In genomic region chr18:21194871-21195771, GRCh38 we compare ENCODE assay signal across 8 cellular contexts. TPM values are rescaled to one million over a fixed set of nuclear protein-coding genes. Genes with fewer than 3 reads are reported as not detected.
A peak's percentile ranks its signal among the peaks of the same experiment; 100 is the strongest.
DNase-seq lines count a peak whose midpoint lies in the region; TF ChIP-seq lines count a peak whose summit lies in the region.

No MANE protein-coding gene starts in this region.

- H3K4me3 ChIP-seq in AG09309 (ENCODE audit: control insufficient read depth, low read depth, low read length) (no peak overlapping the region), adrenal gland (no peak overlapping the region), transverse colon (no peak overlapping the region)

- H3K27ac ChIP-seq in adrenal gland: no peak overlapping the region
- H3K27ac ChIP-seq in transverse colon: no peak overlapping the region

- H3K4me1 ChIP-seq in adrenal gland (replicated peaks in 1 of 2): no peaks in the 10 kb centered on the region
- no peaks in the 10 kb centered on the region for H3K4me1 ChIP-seq in transverse colon

- H3K36me3 Mint-ChIP-seq in activated CD4-positive, alpha-beta T cell treated with anti-CD3 and anti-CD28 coated beads, Interleukin-2, amount 10 ng/mL, durations not matched to agents 24 days and 14 days (ENCODE audit: low read depth): no peaks in the 10 kb centered on the region

- H3K36me3 ChIP-seq in adrenal gland (replicated peaks in 1 of 2): no peaks in the 10 kb centered on the region
- no peaks in the 10 kb centered on the region for H3K36me3 ChIP-seq in transverse colon

- TF ChIP-seq CTCF in AG09309 (IDR thresholded peaks at IDR 0.05; ENCODE audit: control insufficient read depth, insufficient read depth, low read depth, low read length, missing control alignments): peak; percentile 50
- TF ChIP-seq CTCF in GM13977 (IDR thresholded peaks at IDR 0.05; ENCODE audit: extremely low read depth, insufficient read depth, missing control alignments): peak; percentile 63
- peak; percentile 63 to 77 (median 68) for TF ChIP-seq CTCF in adrenal gland (IDR thresholded peaks at IDR 0.05)
- TF ChIP-seq CTCF in transverse colon (IDR thresholded peaks at IDR 0.05): peak; percentile 66 to 72 (median 69)

- peak; percentile 13 for DNase-seq in AG09309 (ENCODE audit: low read depth)
- peak; percentile 34 for DNase-seq in GM13977 (ENCODE audit: low spot score)
- peak; percentile 84 for DNase-seq in NCI-H146 treated with DMSO at 0.1 percent for 48 hours (lab: John Stamatoyannopoulos, UW; ENCODE audit: unreplicated experiment)
- DNase-seq in adrenal gland: no peak
- DNase-seq in islet precursor cell: peak; percentile 58
- DNase-seq in transverse colon: no peak
- DNase-seq in effector CD8-positive, alpha-beta T cell (lab: John Stamatoyannopoulos, UW): no peak
- DNase-seq in activated CD4-positive, alpha-beta T cell treated with anti-CD3 and anti-CD28 coated beads, Interleukin-2, amount 10 ng/mL, durations not matched to agents 24 days and 14 days: no peak

- TF ChIP-seq EP300 in transverse colon (IDR thresholded peaks at IDR 0.05; ENCODE audit: low read depth): no peak

- in situ Hi-C loops in GM13977 (cut with MboI; ENCODE audit: low pct_unique_long_range_greater_than_20kb, low sequenced_read_pairs, unreplicated experiment): no loop called here
- in situ Hi-C loops in transverse colon (cut with MboI; ENCODE audit: low pct_ligation_motif_present in 1 of 4, low pct_unique_long_range_greater_than_20kb in 1 of 4, low sequenced_read_pairs in 3 of 4): loop anchor here in 3 of 4 donors (5.0 to 25.0 kb wide), 7 partner anchors 92 to 767 kb away; no protein-coding TSS in a partner anchor

- WGBS in adrenal gland, 4 donors: 6 to 11% (median 9%) methylated on average over 4 of the region's 4 CpGs
- WGBS in transverse colon (ENCODE audit: low coverage in 1 of 2), 2 donors: 17 to 20% methylated on average over 2 to 4 of the region's 4 CpGs

- H3K4me1 Mint-ChIP-seq in activated CD4-positive, alpha-beta T cell treated with anti-CD3 and anti-CD28 coated beads, Interleukin-2, amount 10 ng/mL, durations not matched to agents 24 days and 14 days: no peaks in the 10 kb centered on the region

- H3K27me3 ChIP-seq in adrenal gland: no peaks in the 10 kb centered on the region
- peaks cover 34% of the 10 kb centered on the region for H3K27me3 ChIP-seq in transverse colon

- no peak overlapping the region for H3K4me3 Mint-ChIP-seq in activated CD4-positive, alpha-beta T cell treated with anti-CD3 and anti-CD28 coated beads, Interleukin-2, amount 10 ng/mL, durations not matched to agents 24 days and 14 days

- no peaks in the 10 kb centered on the region for H3K9me3 ChIP-seq in adrenal gland (replicated peaks in 1 of 3)
- no peaks in the 10 kb centered on the region for H3K9me3 ChIP-seq in transverse colon

- TF ChIP-seq POLR2A in adrenal gland (IDR thresholded peaks at IDR 0.05): no peak
- no peak for TF ChIP-seq POLR2A in transverse colon (IDR thresholded peaks at IDR 0.05)

- no peak overlapping the region for H3K27ac Mint-ChIP-seq in activated CD4-positive, alpha-beta T cell treated with anti-CD3 and anti-CD28 coated beads, Interleukin-2, amount 10 ng/mL, durations not matched to agents 24 days and 14 days

- intact Hi-C loops in adrenal gland (cut with DNase I) (loop anchor here (5.0 kb wide), 2 partner anchors 247 to 252 kb away; no protein-coding TSS in a partner anchor), transverse colon (cut with DNase I; ENCODE audit: low total_unique reads) (loop anchor here (5.0 kb wide), 1 partner anchor 247 kb away; no protein-coding TSS in a partner anchor)
- intact Hi-C loops in activated CD4-positive, alpha-beta T cell treated with anti-CD3 and anti-CD28 coated beads, Interleukin-2, amount 10 ng/mL, durations not matched to agents 24 days and 14 days (cut with micrococcal nuclease): loop anchor here (1.0 kb wide), 1 partner anchor 761 kb away; no protein-coding TSS in a partner anchor

- H3K27me3 Mint-ChIP-seq in activated CD4-positive, alpha-beta T cell treated with anti-CD3 and anti-CD28 coated beads, Interleukin-2, amount 10 ng/mL, durations not matched to agents 24 days and 14 days: peaks cover 12% of the 10 kb centered on the region

- no peaks in the 10 kb centered on the region for H3K9me3 Mint-ChIP-seq in activated CD4-positive, alpha-beta T cell treated with anti-CD3 and anti-CD28 coated beads, Interleukin-2, amount 10 ng/mL, durations not matched to agents 24 days and 14 days

RNA-seq across cellular contexts. Expression of gene GREB1L, which starts 46.9 kb away (rescaled TPM):
- 1 to 10 TPM in 5 of 8 donors, under 1 TPM in 3; 0.39 to 4.9 (median 1.1) TPM for total RNA-seq in adrenal gland
- 1 to 10 TPM in 2 of 3 donors, under 1 TPM in 1; 0.61 to 1.6 (median 1.5) TPM for polyA plus RNA-seq in adrenal gland
- total RNA-seq in transverse colon: 1 to 10 TPM in 2 of 4 donors, not detected in 2; 1.1 to 1.5 TPM
- not detected in 2 replicates for total RNA-seq in activated CD4-positive, alpha-beta T cell treated with anti-CD3 and anti-CD28 coated beads, Interleukin-2, amount 10 ng/mL, durations not matched to agents 24 days and 14 days

Comparison
In these comparisons a context has a peak if more than half of its experiments do, and no peak if none do; other contexts are left out.
1. DNase-seq: peak in AG09309 (single experiment), GM13977 (single experiment), NCI-H146 treated with DMSO at 0.1 percent for 48 hours (single experiment) and islet precursor cell (single experiment); none in adrenal gland (0 of 7), transverse colon (single experiment), effector CD8-positive, alpha-beta T cell (single experiment) and activated CD4-positive, alpha-beta T cell treated with anti-CD3 and anti-CD28 coated beads, Interleukin-2, amount 10 ng/mL, durations not matched to agents 24 days and 14 days (single experiment).
2. Peak in every context shown above with its lines, with median percentiles within 50 percentile points of each other: CTCF ChIP-seq.